In genomic region chr15:85403745-85404144, GRCh38 we compare ENCODE assay signal across 13 cellular contexts. TPM values are rescaled to one million over a fixed set of nuclear protein-coding genes. Genes with fewer than 3 reads are reported as not detected.
DNase-seq lines count a peak whose midpoint lies in the region; ATAC-seq and TF ChIP-seq lines count a peak whose summit lies in the region.
"Had no signal": no experiment of that assay in that cellular context is flagged by ENCODE, and none has a peak within 500 bp of the region (broad histone marks: within the 10 kb centered on the region; RNA-seq: fewer than 3 reads in every experiment).

No MANE protein-coding gene starts in this region.

- no peak overlapping the region for H2AK5ac ChIP-seq in neuronal stem cell (ENCODE audit: low read depth, low read length)

- peaks cover 3% of the 10 kb centered on the region for H3K79me1 ChIP-seq in neuronal stem cell (ENCODE audit: low read depth, low read length)

- peak overlapping the region; percentile 23 for H3K4me3 Mint-ChIP-seq in CD4-positive, alpha-beta T cell
- H3K4me3 Mint-ChIP-seq in chondrocyte (ENCODE audit: unreplicated experiment), result no peak overlapping the region
- peak overlapping the region in 6 of 10 donors; percentile 2 to 45 (median 19) for H3K4me3 Mint-ChIP-seq in naive thymus-derived CD4-positive, alpha-beta T cell
- H3K4me3 Mint-ChIP-seq in activated T-helper 1 cell treated with anti-CD3 and anti-CD28 coated beads, Interleukin-12 subunit alpha, Interleukin-12 subunit beta, Interleukin-2, Interleukin-4 antibody, amounts not matched to agents 30 ng/mL and 10 ng/mL and 1 ng/mL, durations not matched to agents 14 hours and 24 hours and 36 hours, result no peak overlapping the region

- H3K27ac ChIP-seq in CD4-positive, alpha-beta T cell (ENCODE audit: low read depth, low read length), result no peak overlapping the region
- H3K27ac ChIP-seq in naive thymus-derived CD4-positive, alpha-beta T cell (ENCODE audit: low read depth, low read length), result no peak overlapping the region
- no peak overlapping the region for H3K27ac ChIP-seq in neuronal stem cell (replicated peaks; ENCODE audit: low read length)

- H3K27ac Mint-ChIP-seq in CD4-positive, alpha-beta T cell, result peak overlapping the region; percentile 75
- H3K27ac Mint-ChIP-seq in chondrocyte (ENCODE audit: unreplicated experiment), result peak overlapping the region; percentile 71
- H3K27ac Mint-ChIP-seq in naive thymus-derived CD4-positive, alpha-beta T cell, result peak overlapping the region in 8 of 9 donors; percentile 7 to 89 (median 72)
- H3K27ac Mint-ChIP-seq in activated T-helper 1 cell treated with anti-CD3 and anti-CD28 coated beads, Interleukin-12 subunit alpha, Interleukin-12 subunit beta, Interleukin-2, Interleukin-4 antibody, amounts not matched to agents 30 ng/mL and 10 ng/mL and 1 ng/mL, durations not matched to agents 14 hours and 24 hours and 36 hours, result no peak overlapping the region

- no peak overlapping the region for H4K91ac ChIP-seq in neuronal stem cell (ENCODE audit: low read depth, low read length, poor library complexity)

- no peak overlapping the region for H3K9ac ChIP-seq in neuronal stem cell (ENCODE audit: low read depth, low read length, poor library complexity)

- CTCF ChIA-PET in CD4-positive, alpha-beta T cell (lab: Charles Lee), result interaction anchor here (2.5 to 3.3 kb wide), 3 partner anchors 9 to 107 kb away, joined by 8 to 11 read pairs (median 10); no protein-coding TSS in a partner anchor
- CTCF ChIA-PET in naive thymus-derived CD4-positive, alpha-beta T cell (lab: Charles Lee), result interaction anchor here (0.7 to 3.1 kb wide), 4 partner anchors 10 to 108 kb away, joined by 4 to 20 read pairs (median 8); no protein-coding TSS in a partner anchor

- no peak overlapping the region for H4K8ac ChIP-seq in neuronal stem cell (ENCODE audit: low read depth, low read length)

- no peak overlapping the region for H3K23ac ChIP-seq in neuronal stem cell (ENCODE audit: low read depth, low read length, poor library complexity)

- no peak overlapping the region for H3K4me3 ChIP-seq in naive thymus-derived CD4-positive, alpha-beta T cell (ENCODE audit: low read length)
- no peak overlapping the region for H3K4me3 ChIP-seq in neuronal stem cell (ENCODE audit: low read length in 2 of 2)
- H3K4me3 ChIP-seq: tibial artery had no signal

- H3K4me1 Mint-ChIP-seq in CD4-positive, alpha-beta T cell (ENCODE audit: low read depth), result peaks cover 90% of the 10 kb centered on the region
- H3K4me1 Mint-ChIP-seq in chondrocyte (ENCODE audit: low read depth), result peaks cover 71% of the 10 kb centered on the region
- H3K4me1 Mint-ChIP-seq in naive thymus-derived CD4-positive, alpha-beta T cell, result peaks cover 56 to 97% (median 86%) of the 10 kb centered on the region in 7 donors
- H3K4me1 Mint-ChIP-seq in activated T-helper 1 cell treated with anti-CD3 and anti-CD28 coated beads, Interleukin-12 subunit alpha, Interleukin-12 subunit beta, Interleukin-2, Interleukin-4 antibody, amounts not matched to agents 30 ng/mL and 10 ng/mL and 1 ng/mL, durations not matched to agents 14 hours and 24 hours and 36 hours (ENCODE audit: low read depth), result peaks cover 70% of the 10 kb centered on the region

- intact Hi-C loops in CD4-positive, alpha-beta T cell (cut with DNase I, micrococcal nuclease), result no loop called here
- intact Hi-C loops in naive thymus-derived CD4-positive, alpha-beta T cell (cut with micrococcal nuclease), result loop anchor here (2.0 to 10.0 kb wide), 3 partner anchors 21 to 301 kb away; no protein-coding TSS in a partner anchor
- intact Hi-C loops in activated T-helper 1 cell treated with anti-CD3 and anti-CD28 coated beads, Interleukin-12 subunit alpha, Interleukin-12 subunit beta, Interleukin-2, Interleukin-4 antibody, amounts not matched to agents 30 ng/mL and 10 ng/mL and 1 ng/mL, durations not matched to agents 14 hours and 24 hours and 36 hours (cut with micrococcal nuclease), result loop anchor here (2.0 kb wide), 1 partner anchor 21 kb away; no protein-coding TSS in a partner anchor

- no peaks in the 10 kb centered on the region for H3K9me3 ChIP-seq in CD4-positive, alpha-beta T cell (ENCODE audit: control insufficient read depth, low read length)
- H3K9me3 ChIP-seq in naive thymus-derived CD4-positive, alpha-beta T cell (ENCODE audit: control insufficient read depth in 2 of 3, low read length in 3 of 3), result no peaks in the 10 kb centered on the region
- H3K9me3 ChIP-seq in neuronal stem cell (replicated peaks in 1 of 2; ENCODE audit: control insufficient read depth in 2 of 2, insufficient read depth in 1 of 2, low read depth in 1 of 2, low read length in 2 of 2), result peaks cover 0 to 9% of the 10 kb centered on the region in 2 donors
- H3K9me3 ChIP-seq: tibial artery had no signal

- POLR2A ChIA-PET in CD4-positive, alpha-beta T cell (lab: Charles Lee), result interaction anchor here (0.6 to 3.7 kb wide), 6 partner anchors 10 to 90 kb away, joined by 3 to 18 read pairs (median 8); partner anchors contain the start of gene AKAP13
- POLR2A ChIA-PET in naive thymus-derived CD4-positive, alpha-beta T cell (lab: Charles Lee), result interaction anchor here (0.9 to 1.7 kb wide), 5 partner anchors 10 to 24 kb away, joined by 3 to 11 read pairs (median 4); partner anchors contain the start of gene AKAP13

- no peak overlapping the region for H2AFZ ChIP-seq in neuronal stem cell (ENCODE audit: low read length)

- no peak for DNase-seq in CD4-positive, alpha-beta T cell
- DNase-seq in NCI-H226 (peak; percentile 75), chondrocyte (ENCODE audit: low spot score) (no peak), mesenteric fat pad (ENCODE audit: low spot score) (no peak), neuronal stem cell (ENCODE audit: low spot score) (no peak), OCI-M1 (lab: John Stamatoyannopoulos, UW) (no peak)
- DNase-seq in naive thymus-derived CD4-positive, alpha-beta T cell, result no peak
- no peak for DNase-seq in activated T-helper 1 cell treated with anti-CD3 and anti-CD28 coated beads, Interleukin-12 subunit alpha, Interleukin-12 subunit beta, Interleukin-2, Interleukin-4 antibody, amounts not matched to agents 30 ng/mL and 10 ng/mL and 1 ng/mL, durations not matched to agents 14 hours and 24 hours and 36 hours (ENCODE audit: low spot score)
- DNase-seq: DMS153; erythroblast; NCI-H2081 treated with DMSO at 0.1 percent for 48 hours; stimulated activated CD4-positive, alpha-beta T cell treated with anti-CD3 and anti-CD28 coated beads, Interleukin-2, amount 100 ng/mL, for 48 hours had no signal

- no CpG with 5 or more reads among the region's 5 CpGs for WGBS in neuronal stem cell (ENCODE audit: extremely low coverage in 2 of 2, insufficient read length in 2 of 2, insufficient replicate concordance in 1 of 2), 2 donors

- no peaks in the 10 kb centered on the region for H3K27me3 ChIP-seq in CD4-positive, alpha-beta T cell (ENCODE audit: control insufficient read depth, insufficient read depth, low read length)
- no peaks in the 10 kb centered on the region for H3K27me3 ChIP-seq in naive thymus-derived CD4-positive, alpha-beta T cell (ENCODE audit: control insufficient read depth in 2 of 2, insufficient read depth in 2 of 2, low read length in 2 of 2)
- no peaks in the 10 kb centered on the region for H3K27me3 ChIP-seq in neuronal stem cell (ENCODE audit: control insufficient read depth in 3 of 3, insufficient read depth in 3 of 3, low read depth in 1 of 3, low read length in 3 of 3)
- H3K27me3 ChIP-seq: tibial artery had no signal

- no peaks in the 10 kb centered on the region for H3K36me3 Mint-ChIP-seq in CD4-positive, alpha-beta T cell (ENCODE audit: low read depth)
- no peaks in the 10 kb centered on the region for H3K36me3 Mint-ChIP-seq in chondrocyte (ENCODE audit: low read depth)
- H3K36me3 Mint-ChIP-seq in naive thymus-derived CD4-positive, alpha-beta T cell, result peaks cover 0 to 12% (median 5%) of the 10 kb centered on the region in 5 donors
- peaks cover 7% of the 10 kb centered on the region for H3K36me3 Mint-ChIP-seq in activated T-helper 1 cell treated with anti-CD3 and anti-CD28 coated beads, Interleukin-12 subunit alpha, Interleukin-12 subunit beta, Interleukin-2, Interleukin-4 antibody, amounts not matched to agents 30 ng/mL and 10 ng/mL and 1 ng/mL, durations not matched to agents 14 hours and 24 hours and 36 hours (ENCODE audit: low read depth)

- no peak overlapping the region for H2BK120ac ChIP-seq in neuronal stem cell (ENCODE audit: low read depth, low read length)

- no peaks in the 10 kb centered on the region for H3K27me3 Mint-ChIP-seq in CD4-positive, alpha-beta T cell
- H3K27me3 Mint-ChIP-seq in chondrocyte (ENCODE audit: low read depth), result no peaks in the 10 kb centered on the region
- no peaks in the 10 kb centered on the region for H3K27me3 Mint-ChIP-seq in naive thymus-derived CD4-positive, alpha-beta T cell
- no peaks in the 10 kb centered on the region for H3K27me3 Mint-ChIP-seq in activated T-helper 1 cell treated with anti-CD3 and anti-CD28 coated beads, Interleukin-12 subunit alpha, Interleukin-12 subunit beta, Interleukin-2, Interleukin-4 antibody, amounts not matched to agents 30 ng/mL and 10 ng/mL and 1 ng/mL, durations not matched to agents 14 hours and 24 hours and 36 hours (ENCODE audit: insufficient read depth)

- H3K9me3 Mint-ChIP-seq in CD4-positive, alpha-beta T cell, result no peaks in the 10 kb centered on the region
- H3K9me3 Mint-ChIP-seq in chondrocyte (ENCODE audit: low read depth), result peaks cover 3% of the 10 kb centered on the region
- peaks cover 0 to 9% (median 0%) of the 10 kb centered on the region in 11 donors for H3K9me3 Mint-ChIP-seq in naive thymus-derived CD4-positive, alpha-beta T cell
- no peaks in the 10 kb centered on the region for H3K9me3 Mint-ChIP-seq in activated T-helper 1 cell treated with anti-CD3 and anti-CD28 coated beads, Interleukin-12 subunit alpha, Interleukin-12 subunit beta, Interleukin-2, Interleukin-4 antibody, amounts not matched to agents 30 ng/mL and 10 ng/mL and 1 ng/mL, durations not matched to agents 14 hours and 24 hours and 36 hours

- no peak for ATAC-seq in CD4-positive, alpha-beta T cell (ENCODE audit: poor library complexity)
- no peak for ATAC-seq in naive thymus-derived CD4-positive, alpha-beta T cell

- no peak overlapping the region for H2BK15ac ChIP-seq in neuronal stem cell (ENCODE audit: low read length)

- no peak overlapping the region for H3K14ac ChIP-seq in neuronal stem cell (ENCODE audit: low read length)

- H2BK12ac ChIP-seq in neuronal stem cell (ENCODE audit: low read length), result no peak overlapping the region

- peaks cover 26 to 44% of the 10 kb centered on the region in 2 donors for H3K4me1 ChIP-seq in naive thymus-derived CD4-positive, alpha-beta T cell (ENCODE audit: control insufficient read depth in 2 of 2, insufficient read depth in 2 of 2, low read length in 2 of 2)
- H3K4me1 ChIP-seq in neuronal stem cell (ENCODE audit: control insufficient read depth in 2 of 2, insufficient read depth in 1 of 2, low read depth in 1 of 2, low read length in 2 of 2), result peaks cover 10 to 20% of the 10 kb centered on the region in 2 donors

- no peak for TF ChIP-seq CTCF in CD4-positive, alpha-beta T cell (IDR thresholded peaks at IDR 0.05)
- no peak for TF ChIP-seq CTCF in chondrocyte (IDR thresholded peaks at IDR 0.05)

- H3K4me2 ChIP-seq in neuronal stem cell (ENCODE audit: insufficient read depth, low read length, poor library complexity, severe bottlenecking), result no peak overlapping the region

- H3K36me3 ChIP-seq in naive thymus-derived CD4-positive, alpha-beta T cell (ENCODE audit: control insufficient read depth in 2 of 3, insufficient read depth in 3 of 3, low read length in 3 of 3), result no peaks in the 10 kb centered on the region
- no peaks in the 10 kb centered on the region for H3K36me3 ChIP-seq in neuronal stem cell (replicated peaks in 1 of 2; ENCODE audit: control insufficient read depth in 2 of 2, insufficient read depth in 2 of 2, low read length in 2 of 2)
- H3K36me3 ChIP-seq: tibial artery had no signal

- H3K18ac ChIP-seq in neuronal stem cell (ENCODE audit: low read length), result no peak overlapping the region

- no peak overlapping the region for H3K4ac ChIP-seq in neuronal stem cell (ENCODE audit: low read length)

- no peak overlapping the region for H2BK5ac ChIP-seq in neuronal stem cell (ENCODE audit: low read length)

RNA-seq across cellular contexts. Expression of gene AKAP13, which starts 23.3 kb away (rescaled TPM):
- total RNA-seq in CD4-positive, alpha-beta T cell, result 100 to 1,000 TPM; 282 to 304 TPM
- 80.6 to 134 TPM (median 81.3 TPM) in 3 replicates for total RNA-seq in chondrocyte
- 100 to 1,000 TPM; 170 to 400 (median 241) TPM for total RNA-seq in naive thymus-derived CD4-positive, alpha-beta T cell
- 100 to 1,000 TPM; 108 to 148 TPM for polyA plus RNA-seq in naive thymus-derived CD4-positive, alpha-beta T cell
- 159 TPM for total RNA-seq in mesenteric fat pad
- 78.9 and 81.9 TPM in 2 replicates for total RNA-seq in activated T-helper 1 cell treated with anti-CD3 and anti-CD28 coated beads, Interleukin-12 subunit alpha, Interleukin-12 subunit beta, Interleukin-2, Interleukin-4 antibody, amounts not matched to agents 30 ng/mL and 10 ng/mL and 1 ng/mL, durations not matched to agents 14 hours and 24 hours and 36 hours
- 13.1 TPM for polyA plus RNA-seq in neuronal stem cell (2013, experiment 1 of 2)
- 13.0 TPM for polyA plus RNA-seq in neuronal stem cell (2013, experiment 2 of 2)

Comparison
In these comparisons a context has a peak if more than half of its experiments do, and no peak if none do; other contexts are left out.
1. H3K4me3 Mint-ChIP-seq: peak in CD4-positive, alpha-beta T cell (single experiment) and naive thymus-derived CD4-positive, alpha-beta T cell (6 of 10); none in chondrocyte (single experiment) and activated T-helper 1 cell treated with anti-CD3 and anti-CD28 coated beads, Interleukin-12 subunit alpha, Interleukin-12 subunit beta, Interleukin-2, Interleukin-4 antibody, amounts not matched to agents 30 ng/mL and 10 ng/mL and 1 ng/mL, durations not matched to agents 14 hours and 24 hours and 36 hours (single experiment).
2. intact Hi-C loops: an anchor here in naive thymus-derived CD4-positive, alpha-beta T cell (2.0 to 10.0 kb wide) and activated T-helper 1 cell treated with anti-CD3 and anti-CD28 coated beads, Interleukin-12 subunit alpha, Interleukin-12 subunit beta, Interleukin-2, Interleukin-4 antibody, amounts not matched to agents 30 ng/mL and 10 ng/mL and 1 ng/mL, durations not matched to agents 14 hours and 24 hours and 36 hours (2.0 kb wide); none called in CD4-positive, alpha-beta T cell.